In genomic region chr13:98267080-98267912, GRCh38 we compare ENCODE assay signal across 1 cellular context.
TF ChIP-seq lines count a peak whose summit lies in the region.

No MANE protein-coding gene starts in this region.

TF ChIP-seq in HepG2, 621 proteins besides CTCF, POLR2A, EP300 and RAD21 (continued from another document and continues in another):
- TF ChIP-seq MEIS1 (CRISPR knock-in tag; IDR thresholded peaks at IDR 0.05; ENCODE audit: borderline replicate concordance) (0 out of 2 replicates have a peak, but pooled peaks have one; percentile 48), ZNF558 (CRISPR knock-in tag; IDR thresholded peaks at IDR 0.05; ENCODE audit: borderline replicate concordance) (no peak), CREM (IDR thresholded peaks at IDR 0.05) (peak; percentile 38; the same call in 1 of the 2 replicates), CREM (CRISPR knock-in tag; IDR thresholded peaks at IDR 0.05) (no peak), E2F1 (CRISPR knock-in tag; IDR thresholded peaks at IDR 0.05) (no peak), PTBP1 (IDR thresholded peaks at IDR 0.05; ENCODE audit: low read depth, low read length, poor library complexity, severe bottlenecking) (no peak), CBX1 (IDR thresholded peaks at IDR 0.05; ENCODE audit: low read depth) (peak; percentile 4), MAFK (conservative IDR thresholded peaks at IDR 0.05 in 1 of 2, IDR thresholded peaks at IDR 0.05 in 1 of 2; ENCODE audit: low read length in 2 of 2) (no peak), SRSF9 (IDR thresholded peaks at IDR 0.05; ENCODE audit: borderline replicate concordance, insufficient read depth, low read depth, low read length, poor library complexity, severe bottlenecking) (no peak), ZBTB14 (CRISPR knock-in tag; IDR thresholded peaks at IDR 0.05) (no peak), NBN (conservative IDR thresholded peaks at IDR 0.05) (no peak), ZNF619 (CRISPR knock-in tag; IDR thresholded peaks at IDR 0.05) (no peak), RBM39 (IDR thresholded peaks at IDR 0.05; ENCODE audit: low read depth, low read length, poor library complexity, severe bottlenecking) (peak; percentile 51), ZNF790 (CRISPR knock-in tag; IDR thresholded peaks at IDR 0.05; ENCODE audit: borderline replicate concordance) (no peak), POLR2AphosphoS2 (IDR thresholded peaks at IDR 0.05; ENCODE audit: low read depth, low read length) (no peak; the same call in 1 of the 2 replicates), POGK (CRISPR knock-in tag; conservative IDR thresholded peaks at IDR 0.05) (no peak), ZFP82 (CRISPR knock-in tag; IDR thresholded peaks at IDR 0.05; ENCODE audit: borderline replicate concordance) (no peak), HNF1B (CRISPR knock-in tag; IDR thresholded peaks at IDR 0.05) (no peak; the same call in 1 of the 2 replicates), ZNF570 (CRISPR knock-in tag; IDR thresholded peaks at IDR 0.05; ENCODE audit: borderline replicate concordance) (no peak), ZNF580 (CRISPR knock-in tag; IDR thresholded peaks at IDR 0.05; ENCODE audit: borderline replicate concordance, low read depth) (peak; percentile 43; the same call in 1 of the 2 replicates), ESRRA (CRISPR knock-in tag; IDR thresholded peaks at IDR 0.05; ENCODE audit: low read depth) (0 out of 2 replicates have a peak, but pooled peaks have one; percentile 15), ZNF709 (CRISPR knock-in tag; IDR thresholded peaks at IDR 0.05) (no peak; the same call in 1 of the 2 replicates), ZNF782 (CRISPR knock-in tag; IDR thresholded peaks at IDR 0.05; ENCODE audit: borderline replicate concordance) (no peak), RBAK (CRISPR knock-in tag; IDR thresholded peaks at IDR 0.05) (no peak), FOXP1 (IDR thresholded peaks at IDR 0.05) (no peak), FOXP1 (CRISPR knock-in tag; IDR thresholded peaks at IDR 0.05) (peak; percentile 59), POGZ (CRISPR knock-in tag; IDR thresholded peaks at IDR 0.05) (peak; percentile 70), DRAP1 (CRISPR knock-in tag; IDR thresholded peaks at IDR 0.05) (peak; percentile 56; the same call in 1 of the 2 replicates), SP2 (CRISPR knock-in tag; IDR thresholded peaks at IDR 0.05) (no peak), E2F2 (CRISPR knock-in tag; IDR thresholded peaks at IDR 0.05; ENCODE audit: borderline replicate concordance) (no peak), HMGXB3 (CRISPR knock-in tag; IDR thresholded peaks at IDR 0.05; ENCODE audit: borderline replicate concordance) (0 out of 2 replicates have a peak, but pooled peaks have one; percentile 11), POLR2G (IDR thresholded peaks at IDR 0.05; ENCODE audit: low read depth, low read length) (peak; percentile 85), PRPF4 (IDR thresholded peaks at IDR 0.05; ENCODE audit: low read depth, low read length, poor library complexity, severe bottlenecking) (no peak), HNRNPK (IDR thresholded peaks at IDR 0.05; ENCODE audit: low read depth, low read length, poor library complexity, severe bottlenecking) (no peak), NR2F6 (IDR thresholded peaks at IDR 0.05) (peak; percentile 71), NR2F6 (CRISPR knock-in tag; IDR thresholded peaks at IDR 0.05) (peak; percentile 83), SMAD9 (CRISPR knock-in tag; IDR thresholded peaks at IDR 0.05) (no peak), MTA1 (CRISPR knock-in tag; IDR thresholded peaks at IDR 0.05; ENCODE audit: borderline replicate concordance) (no peak; the same call in 1 of the 2 replicates), SPEN (CRISPR knock-in tag; IDR thresholded peaks at IDR 0.05; ENCODE audit: low read depth) (peak; percentile 51; the same call in 1 of the 2 replicates), ZNF75D (CRISPR knock-in tag; IDR thresholded peaks at IDR 0.05; ENCODE audit: borderline replicate concordance) (no peak), RNF2 (conservative IDR thresholded peaks at IDR 0.05; ENCODE audit: low read depth) (no peak), ZNF724P (CRISPR knock-in tag; IDR thresholded peaks at IDR 0.05; ENCODE audit: borderline replicate concordance) (no peak), HNRNPUL1 (IDR thresholded peaks at IDR 0.05; ENCODE audit: low read depth, low read length) (no peak), FOSL1 (CRISPR knock-in tag; IDR thresholded peaks at IDR 0.05; ENCODE audit: borderline replicate concordance) (no peak), ZNF446 (CRISPR knock-in tag; IDR thresholded peaks at IDR 0.05) (no peak), SIN3B (IDR thresholded peaks at IDR 0.05; ENCODE audit: low read length) (no peak), RORA (CRISPR knock-in tag; IDR thresholded peaks at IDR 0.05) (no peak), ZBTB38 (CRISPR knock-in tag; IDR thresholded peaks at IDR 0.05) (0 out of 2 replicates have a peak, but pooled peaks have one; percentile 24), GATAD1 (CRISPR knock-in tag; IDR thresholded peaks at IDR 0.05) (peak; percentile 13; the same call in 1 of the 2 replicates), ARHGAP35 (CRISPR knock-in tag; IDR thresholded peaks at IDR 0.05; ENCODE audit: borderline replicate concordance) (0 out of 2 replicates have a peak, but pooled peaks have one; percentile 31), MIER3 (CRISPR knock-in tag; IDR thresholded peaks at IDR 0.05; ENCODE audit: borderline replicate concordance) (peak; percentile 84; the same call in 1 of the 2 replicates), SKI (IDR thresholded peaks at IDR 0.05; ENCODE audit: partially characterized antibody) (peak; percentile 75), NKX3-1 (CRISPR knock-in tag; IDR thresholded peaks at IDR 0.05) (no peak), ZBTB33 (CRISPR knock-in tag; IDR thresholded peaks at IDR 0.05) (peak; percentile 30; the same call in 1 of the 2 replicates), KDM6A (CRISPR knock-in tag; IDR thresholded peaks at IDR 0.05; ENCODE audit: low read depth) (peak; percentile 50; the same call in 1 of the 2 replicates), SALL1 (CRISPR knock-in tag; IDR thresholded peaks at IDR 0.05) (peak; percentile 71)
